ENCODE assay signal across 23 cellular contexts in genomic region chr4:39524420-39524957, GRCh38. TPM values are rescaled to one million over a fixed set of nuclear protein-coding genes. Genes with fewer than 3 reads are reported as not detected.
A peak's percentile ranks its signal among the peaks of the same experiment; 100 is the strongest.
DNase-seq lines count a peak whose midpoint lies in the region; ATAC-seq, FAIRE-seq and TF ChIP-seq lines count a peak whose summit lies in the region.
"Had no signal": no experiment of that assay in that cellular context is flagged by ENCODE, and none has a peak within 500 bp of the region (broad histone marks: within the 10 kb centered on the region; RNA-seq: fewer than 3 reads in every experiment).

No MANE protein-coding gene starts in this region.

- peak overlapping the region; percentile 46 for H3K4me2 ChIP-seq in GM12878 (ENCODE audit: control insufficient read depth, insufficient read depth)
- H3K4me2 ChIP-seq in hepatocyte, result peak overlapping the region; percentile 71

- H3K36me3 ChIP-seq in GM12878 (ENCODE audit: control insufficient read depth in 2 of 2, insufficient read depth in 2 of 2, low read length in 1 of 2), result peaks cover 0 to 4% of the 10 kb centered on the region in 2 experiments; a peak in 1 of 4 replicates
- H3K36me3 ChIP-seq in hepatocyte (replicated peaks; ENCODE audit: insufficient read depth, low read depth), result peaks cover 6% of the 10 kb centered on the region

- H3K9me3 Mint-ChIP-seq in progenitor cell of endocrine pancreas (ENCODE audit: low read depth), result no peaks in the 10 kb centered on the region
- H3K9me3 Mint-ChIP-seq: activated naive CD4-positive, alpha-beta T cell treated with anti-CD3 and anti-CD28 coated beads, Interleukin-2, amount 10 ng/mL, durations not matched to agents 7 days and 5 days; activated T-cell treated with anti-CD3 and anti-CD28 coated beads, Interleukin-2, amount 50 U/mL, for 72 hours; CD8-positive, alpha-beta T cell; central memory CD8-positive, alpha-beta T cell; memory B cell had no signal

- CTCF ChIA-PET in GM12878 (lab: Yijun Ruan, JAX), result interaction anchor here (0.6 to 3.1 kb wide), 6 partner anchors 25 to 401 kb away, joined by 3 to 11 read pairs (median 4); no protein-coding TSS in a partner anchor

- SMC1A ChIA-PET in GM12878 (lab: Charles Lee; ENCODE audit: uncharacterized antibody, unreplicated experiment), result interaction anchor here (0.6 to 3.0 kb wide), 11 partner anchors 10 to 350 kb away, joined by 3 to 10 read pairs (median 5); no protein-coding TSS in a partner anchor

- H2AFZ ChIP-seq in GM12878 (ENCODE audit: control insufficient read depth, low read depth, low read length) (no peak overlapping the region), hepatocyte (no peak overlapping the region)

- BruUV-seq in GM12878 (replicated peaks; lab: Mats Ljungman, UMichigan), result no TSS peak

- no peaks in the 10 kb centered on the region; the same call in 2 of the 3 replicates for H3K9me3 ChIP-seq in GM12878 (replicated peaks; ENCODE audit: control insufficient read depth, insufficient read depth, low read length)
- H3K9me3 ChIP-seq in hepatocyte (ENCODE audit: low read depth), result no peaks in the 10 kb centered on the region
- H3K9me3 ChIP-seq: vagina had no signal

- no peak for ATAC-seq in GM12878
- ATAC-seq in left lobe of liver, result no peak
- ATAC-seq in GM18502 (IDR thresholded peaks at IDR 0.05; ENCODE audit: poor library complexity, unreplicated experiment), result no peak
- ATAC-seq: activated T-cell treated with anti-CD3 and anti-CD28 coated beads, Interleukin-2, amount 50 U/mL, for 72 hours; CD8-positive, alpha-beta T cell; esophagus mucosa had no signal

- POLR2A ChIA-PET in GM12878 (lab: Charles Lee), result interaction anchor here (1.0 kb wide), 1 partner anchor 104 kb away, joined by 4 read pairs; no protein-coding TSS in a partner anchor

- intact Hi-C loops in GM12878 (cut with micrococcal nuclease; ENCODE audit: unreplicated experiment), result no loop called here

- H3K27ac Mint-ChIP-seq in progenitor cell of endocrine pancreas, result peak overlapping the region; percentile 98
- H3K27ac Mint-ChIP-seq: activated naive CD4-positive, alpha-beta T cell treated with anti-CD3 and anti-CD28 coated beads, Interleukin-2, amount 10 ng/mL, durations not matched to agents 7 days and 5 days; activated T-cell treated with anti-CD3 and anti-CD28 coated beads, Interleukin-2, amount 50 U/mL, for 72 hours; CD8-positive, alpha-beta T cell; memory B cell had no signal

- no peak for TF ChIP-seq RAD21 in GM12878 (IDR thresholded peaks at IDR 0.05; ENCODE audit: insufficient read depth, low read depth, low read length)

- H3K79me2 ChIP-seq in GM12878 (ENCODE audit: control insufficient read depth, insufficient read depth, low read length), result peaks cover 47% of the 10 kb centered on the region
- H3K79me2 ChIP-seq in hepatocyte, result peaks cover 87% of the 10 kb centered on the region

- H4K20me1 ChIP-seq in GM12878 (ENCODE audit: control insufficient read depth, insufficient read depth) (no peaks in the 10 kb centered on the region), hepatocyte (ENCODE audit: insufficient read depth, poor library complexity, severe bottlenecking) (peaks cover 38% of the 10 kb centered on the region)

- no peak for TF ChIP-seq POLR2A in GM12878 (IDR thresholded peaks at IDR 0.05; ENCODE audit: low read depth, low read length)

- H3K36me3 Mint-ChIP-seq in progenitor cell of endocrine pancreas (ENCODE audit: insufficient read depth), result peaks cover 19% of the 10 kb centered on the region
- H3K36me3 Mint-ChIP-seq: memory B cell had no signal

- no peaks in the 10 kb centered on the region for H3K9me2 ChIP-seq in hepatocyte (replicated peaks; ENCODE audit: insufficient read depth)

- no peak overlapping the region for H3K4me3 ChIP-seq in GM12878
- H3K4me3 ChIP-seq in hepatocyte, result no peak overlapping the region
- H3K4me3 ChIP-seq: vagina had no signal

- H3K27me3 Mint-ChIP-seq in progenitor cell of endocrine pancreas, result no peaks in the 10 kb centered on the region
- H3K27me3 Mint-ChIP-seq: central memory CD8-positive, alpha-beta T cell; memory B cell had no signal

- WGBS in GM12878 (ENCODE audit: insufficient coverage, insufficient replicate concordance, low lambda C conversion rate, missing lambda C conversion rate), result 83% methylated on average over 5 of the region's 5 CpGs
- WGBS in hepatocyte (ENCODE audit: low lambda C conversion rate, missing lambda C conversion rate), result 97% methylated on average over 5 of the region's 5 CpGs

- H3K4me1 Mint-ChIP-seq in progenitor cell of endocrine pancreas (ENCODE audit: low read depth), result peaks cover 33% of the 10 kb centered on the region

- H3K4me1 ChIP-seq in GM12878 (ENCODE audit: control insufficient read depth, insufficient read depth, low read length) (peaks cover 3% of the 10 kb centered on the region), hepatocyte (ENCODE audit: insufficient read depth) (peaks cover 31% of the 10 kb centered on the region)

- in situ Hi-C loops in Caki2 (cut with HindIII; ENCODE audit: low pct_unique_long_range_greater_than_20kb, low sequenced_read_pairs), result no loop called here
- in situ Hi-C loops in GM12878 (cut with MboI), result no loop called here

- DNase-seq in Caki2 (ENCODE audit: low read depth) (peak; percentile 65), GM12878 (ENCODE audit: low read depth, low spot score) (no peak), hepatocyte (ENCODE audit: low spot score) (no peak), progenitor cell of endocrine pancreas (ENCODE audit: low spot score, unreplicated experiment) (no peak), left lobe of liver (ENCODE audit: low spot score) (no peak), NCI-H1092 treated with DMSO at 0.1 percent for 48 hours (lab: John Stamatoyannopoulos, UW) (no peak)
- no peak for DNase-seq in activated T-cell treated with anti-CD3 and anti-CD28 coated beads, Interleukin-2, amount 50 U/mL, for 48 hours
- DNase-seq: activated naive CD4-positive, alpha-beta T cell treated with anti-CD3 and anti-CD28 coated beads, Interleukin-2, amount 10 ng/mL, durations not matched to agents 7 days and 5 days; activated T-cell treated with anti-CD3 and anti-CD28 coated beads, Interleukin-2, amount 50 U/mL, for 72 hours; CD8-positive, alpha-beta T cell; GF-D8; Karpas-422; NCI-H1048; NCI-H2029 treated with DMSO at 0.1 percent for 48 hours; NCI-H82; SHP77; substantia nigra had no signal

- H3K27ac ChIP-seq in GM12878 (ENCODE audit: control insufficient read depth, insufficient read depth) (no peak overlapping the region), hepatocyte (no peak overlapping the region)
- H3K27ac ChIP-seq: vagina had no signal

- no peak for TF ChIP-seq EP300 in GM12878 (IDR thresholded peaks at IDR 0.05; ENCODE audit: borderline replicate concordance in 1 of 2, control insufficient read depth in 1 of 2, low read depth in 2 of 2, low read length in 2 of 2)

- H3K4me3 Mint-ChIP-seq in progenitor cell of endocrine pancreas (ENCODE audit: low read depth), result peak overlapping the region; percentile 99
- H3K4me3 Mint-ChIP-seq: activated naive CD4-positive, alpha-beta T cell treated with anti-CD3 and anti-CD28 coated beads, Interleukin-2, amount 10 ng/mL, durations not matched to agents 7 days and 5 days; activated T-cell treated with anti-CD3 and anti-CD28 coated beads, Interleukin-2, amount 50 U/mL, for 72 hours; CD8-positive, alpha-beta T cell; central memory CD8-positive, alpha-beta T cell; memory B cell had no signal

- no peaks in the 10 kb centered on the region for H3K27me3 ChIP-seq in GM12878 (replicated peaks in 1 of 2; ENCODE audit: control insufficient read depth in 2 of 2, insufficient read depth in 2 of 2, low read length in 1 of 2)
- H3K27me3 ChIP-seq in hepatocyte, result no peaks in the 10 kb centered on the region
- H3K27me3 ChIP-seq: vagina had no signal

- no peak overlapping the region for H3K9ac ChIP-seq in GM12878 (ENCODE audit: control insufficient read depth, insufficient read depth, low read length)

- TF ChIP-seq CTCF in GM12878 (IDR thresholded peaks at IDR 0.05 in 2 of 3, conservative IDR thresholded peaks at IDR 0.05 in 1 of 3; ENCODE audit: control insufficient read depth in 2 of 3, extremely low read depth in 1 of 3, insufficient read depth in 1 of 3, low read depth in 3 of 3, low read length in 3 of 3) (no peak), hepatocyte (IDR thresholded peaks at IDR 0.05; ENCODE audit: poor library complexity) (no peak), progenitor cell of endocrine pancreas (IDR thresholded peaks at IDR 0.05; ENCODE audit: unreplicated experiment) (no peak)

- RAD21 ChIA-PET in GM12878 (lab: Charles Lee; ENCODE audit: unreplicated experiment), result interaction anchor here (0.6 to 1.5 kb wide), 3 partner anchors 11 to 114 kb away, joined by 3 to 4 read pairs (median 4); no protein-coding TSS in a partner anchor

- FAIRE-seq in GM12878 (lab: Jason Lieb, UNC), result no peak
- FAIRE-seq: TTC549 had no signal

RNA-seq across cellular contexts. Expression of gene UGDH, which starts 2.8 kb away (rescaled TPM):
- total RNA-seq in Caki2 (2014; rRNA removed; shearing (Covaris generic); ENCODE audit: low replicate concordance), result 817 and 999 TPM in 2 replicates
- total RNA-seq in GM12878 (2013; cell fraction: nucleolus; rRNA removed), result 16.1 and 18.7 TPM in 2 replicates
- total RNA-seq in GM12878 (2014; rRNA removed), result 19.7 and 22.6 TPM in 2 replicates
- 17.4 and 22.0 TPM in 2 replicates for total RNA-seq in GM12878 (2014; rRNA removed; fragmentation: Illumina TruSeq; extraction: Trizol)
- 32.9 and 33.1 TPM in 2 replicates for total RNA-seq in GM12878 (2021)
- 16.4 TPM for polyA plus RNA-seq in GM12878 (2011; ENCODE audit: low read depth)
- 28.4 and 47.1 TPM in 2 replicates for polyA plus RNA-seq in GM12878 (2011; rRNA removed)
- 11.2 and 17.8 TPM in 2 replicates for polyA plus RNA-seq in GM12878 (2011; cell fraction: cytosol; rRNA removed)
- 6.8 and 9.8 TPM in 2 replicates for polyA plus RNA-seq in GM12878 (2011; cell fraction: nucleus; rRNA removed)
- polyA plus RNA-seq in GM12878 (2012), result 23.3 and 23.4 TPM in 2 replicates
- polyA plus RNA-seq in GM12878 (2014; fragmentation: Illumina TruSeq; extraction: Trizol), result 28.7 and 45.0 TPM in 2 replicates
- polyA plus RNA-seq in GM12878 (2014; fragmentation: Nextera tagmentation; extraction: Ambion mirVana), result 10 to 100 TPM; 11.1 to 11.3 TPM
- polyA plus RNA-seq in GM12878 (2014; rRNA removed), result 23.2 and 25.1 TPM in 2 replicates
- 10 to 100 TPM; 56.0 to 60.3 TPM for polyA plus RNA-seq in GM12878 (2016; fragmentation: Nextera tagmentation; extraction: Ambion mirVana)
- 16.4 and 20.8 TPM in 2 replicates for polyA minus RNA-seq in GM12878 (2011; rRNA and poly(A)+ RNA removed)
- 18.7 and 22.1 TPM in 2 replicates for polyA minus RNA-seq in GM12878 (2011; cell fraction: cytosol; rRNA and poly(A)+ RNA removed)
- 3.6 and 8.5 TPM in 2 replicates for polyA minus RNA-seq in GM12878 (2011; cell fraction: nucleus; rRNA and poly(A)+ RNA removed)
- total RNA-seq in hepatocyte, result 337 and 374 TPM in 2 replicates
- 192 and 223 TPM in 2 replicates for polyA plus RNA-seq in hepatocyte
- total RNA-seq in progenitor cell of endocrine pancreas, result 518 and 607 TPM in 2 replicates
- 225 TPM for total RNA-seq in left lobe of liver
